Comparison of ENCODE assay signal across 1 cellular context in genomic region chr7:46291601-46292150, GRCh38.
TF ChIP-seq lines count a peak whose summit lies in the region.

No MANE protein-coding gene starts in this region.

TF ChIP-seq in GM12878, 131 proteins besides CTCF, POLR2A, EP300 and RAD21 (continued from another document and continues in another):
- TF ChIP-seq ZBTB4 (CRISPR knock-in tag; IDR thresholded peaks at IDR 0.05) (no peak), IRF4 (IDR thresholded peaks at IDR 0.05; ENCODE audit: low read depth, low read length) (peak; percentile 74; the same call in 1 of the 2 replicates), NR2C1 (IDR thresholded peaks at IDR 0.05) (no peak), ZNF622 (IDR thresholded peaks at IDR 0.05) (no peak), SIN3A (IDR thresholded peaks at IDR 0.05; ENCODE audit: low read depth, low read length) (no peak), RB1 (IDR thresholded peaks at IDR 0.05; ENCODE audit: borderline replicate concordance) (peak; percentile 65; the same call in 1 of the 2 replicates), ATF7 (IDR thresholded peaks at IDR 0.05; ENCODE audit: low read depth) (peak; percentile 71), KAT2A (conservative IDR thresholded peaks at IDR 0.05; ENCODE audit: control insufficient read depth, low read depth, low read length) (no peak), IKZF2 (IDR thresholded peaks at IDR 0.05) (peak; percentile 69 to 72), REST (IDR thresholded peaks at IDR 0.05; ENCODE audit: low read depth, low read length) (no peak), MYC (IDR thresholded peaks at IDR 0.05; ENCODE audit: insufficient read depth, insufficient read length, insufficient replicate concordance, low read length, severe bottlenecking) (no peak), MXI1 (IDR thresholded peaks at IDR 0.05; ENCODE audit: low read depth, low read length) (0 out of 2 replicates have a peak, but pooled peaks have one; percentile 53), BACH1 (IDR thresholded peaks at IDR 0.05; ENCODE audit: borderline replicate concordance) (peak; percentile 68; the same call in 1 of the 2 replicates), MYB (IDR thresholded peaks at IDR 0.05; ENCODE audit: borderline replicate concordance, low read depth, low read length) (no peak), ELK1 (IDR thresholded peaks at IDR 0.05; ENCODE audit: low read depth, low read length) (no peak), MTA3 (IDR thresholded peaks at IDR 0.05; ENCODE audit: borderline replicate concordance, low read length) (no peak), RELB (IDR thresholded peaks at IDR 0.05; ENCODE audit: low read depth) (peak; percentile 69; the same call in 1 of the 2 replicates), FOXM1 (IDR thresholded peaks at IDR 0.05; ENCODE audit: low read depth, low read length) (peak; percentile 88; the same call in 1 of the 2 replicates), BCLAF1 (IDR thresholded peaks at IDR 0.05) (no peak), NR2C2 (IDR thresholded peaks at IDR 0.05; ENCODE audit: borderline replicate concordance, control insufficient read depth, insufficient read length, low read depth) (no peak), ZZZ3 (IDR thresholded peaks at IDR 0.05; ENCODE audit: control insufficient read depth, insufficient read length, low read depth) (no peak), MEF2B (IDR thresholded peaks at IDR 0.05; ENCODE audit: partially characterized antibody, poor library complexity, severe bottlenecking) (peak; percentile 98), JUNB (IDR thresholded peaks at IDR 0.05) (peak; percentile 86), NRF1 (conservative IDR thresholded peaks at IDR 0.05; ENCODE audit: low read depth, low read length) (no peak), MAX (IDR thresholded peaks at IDR 0.05; ENCODE audit: low read depth, low read length) (no peak), HDGF (IDR thresholded peaks at IDR 0.05) (no peak), CEBPZ (IDR thresholded peaks at IDR 0.05; ENCODE audit: low read depth, low read length) (no peak), CREB1 (IDR thresholded peaks at IDR 0.05; ENCODE audit: low read depth) (no peak), KDM1A (IDR thresholded peaks at IDR 0.05; ENCODE audit: borderline replicate concordance) (no peak), PBX3 (IDR thresholded peaks at IDR 0.05; ENCODE audit: insufficient replicate concordance, low read depth, low read length) (no peak), BRCA1 (IDR thresholded peaks at IDR 0.05; ENCODE audit: low read depth, low read length) (no peak), YY1 (IDR thresholded peaks at IDR 0.05; ENCODE audit: low read depth, low read length) (no peak), SMARCA5 (IDR thresholded peaks at IDR 0.05) (0 out of 2 replicates have a peak, but pooled peaks have one; percentile 0), GATAD2B (conservative IDR thresholded peaks at IDR 0.05; ENCODE audit: low read depth) (peak; percentile 18; the same call in 1 of the 2 replicates), BHLHE40 (IDR thresholded peaks at IDR 0.05; ENCODE audit: borderline replicate concordance in 1 of 2, low read depth in 2 of 2, low read length in 1 of 2) (peak; percentile 58 to 67), ZBTB40 (IDR thresholded peaks at IDR 0.05; ENCODE audit: borderline replicate concordance) (no peak), CHD1 (IDR thresholded peaks at IDR 0.05; ENCODE audit: low read depth, low read length) (no peak)
